Comparison of ENCODE assay signal across 1 cellular context in the genomic region with DNA sequence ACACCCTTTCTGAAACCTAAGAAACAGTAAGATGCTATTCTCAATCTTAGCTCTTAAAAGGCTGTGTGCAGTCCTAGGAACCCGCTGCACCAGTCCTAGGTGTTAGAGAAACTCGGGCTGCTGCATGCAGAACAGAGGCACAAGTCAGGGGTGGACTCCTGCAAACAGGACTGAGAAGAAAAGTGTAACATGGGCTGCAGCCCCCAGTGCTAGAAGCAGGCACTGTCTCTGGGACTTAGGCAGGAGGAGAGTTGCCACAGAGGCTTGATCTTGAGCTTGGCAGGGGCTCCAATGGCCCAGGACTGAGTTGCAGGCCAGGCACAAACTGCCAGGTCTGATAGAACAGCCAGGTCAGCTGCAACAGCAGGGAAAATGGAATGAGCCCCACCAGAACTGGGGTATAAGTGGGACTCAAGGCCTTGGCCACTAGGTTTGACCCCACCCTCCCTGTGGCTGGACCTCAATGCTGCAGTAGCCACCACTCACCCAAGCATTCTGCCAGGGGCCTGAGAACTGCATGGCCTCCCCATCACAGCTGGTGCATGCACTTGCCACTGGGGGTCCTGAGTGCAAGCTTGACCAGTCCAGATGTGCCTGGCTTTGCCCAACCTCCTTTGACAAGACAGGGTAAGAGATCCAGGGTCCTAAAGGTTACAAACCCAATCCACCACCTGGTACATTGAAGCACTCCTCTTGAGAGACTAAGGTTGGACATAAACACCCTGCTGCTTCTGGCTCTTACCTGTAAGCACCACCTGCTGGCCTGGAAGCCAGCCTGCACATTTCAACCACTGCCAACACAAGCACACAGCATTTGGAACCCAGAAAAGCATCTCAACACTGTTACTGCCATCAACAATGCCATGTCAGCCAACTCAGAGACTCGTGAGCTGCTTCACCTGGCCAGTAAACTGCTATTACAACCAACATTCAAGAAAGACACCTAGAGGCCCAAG.
TF ChIP-seq lines count a peak whose summit lies in the region.

No MANE protein-coding gene starts in this region.

TF ChIP-seq in GM12878, 131 proteins besides CTCF, POLR2A, EP300 and RAD21 (continued from another document):
- TF ChIP-seq, protein P1, sequence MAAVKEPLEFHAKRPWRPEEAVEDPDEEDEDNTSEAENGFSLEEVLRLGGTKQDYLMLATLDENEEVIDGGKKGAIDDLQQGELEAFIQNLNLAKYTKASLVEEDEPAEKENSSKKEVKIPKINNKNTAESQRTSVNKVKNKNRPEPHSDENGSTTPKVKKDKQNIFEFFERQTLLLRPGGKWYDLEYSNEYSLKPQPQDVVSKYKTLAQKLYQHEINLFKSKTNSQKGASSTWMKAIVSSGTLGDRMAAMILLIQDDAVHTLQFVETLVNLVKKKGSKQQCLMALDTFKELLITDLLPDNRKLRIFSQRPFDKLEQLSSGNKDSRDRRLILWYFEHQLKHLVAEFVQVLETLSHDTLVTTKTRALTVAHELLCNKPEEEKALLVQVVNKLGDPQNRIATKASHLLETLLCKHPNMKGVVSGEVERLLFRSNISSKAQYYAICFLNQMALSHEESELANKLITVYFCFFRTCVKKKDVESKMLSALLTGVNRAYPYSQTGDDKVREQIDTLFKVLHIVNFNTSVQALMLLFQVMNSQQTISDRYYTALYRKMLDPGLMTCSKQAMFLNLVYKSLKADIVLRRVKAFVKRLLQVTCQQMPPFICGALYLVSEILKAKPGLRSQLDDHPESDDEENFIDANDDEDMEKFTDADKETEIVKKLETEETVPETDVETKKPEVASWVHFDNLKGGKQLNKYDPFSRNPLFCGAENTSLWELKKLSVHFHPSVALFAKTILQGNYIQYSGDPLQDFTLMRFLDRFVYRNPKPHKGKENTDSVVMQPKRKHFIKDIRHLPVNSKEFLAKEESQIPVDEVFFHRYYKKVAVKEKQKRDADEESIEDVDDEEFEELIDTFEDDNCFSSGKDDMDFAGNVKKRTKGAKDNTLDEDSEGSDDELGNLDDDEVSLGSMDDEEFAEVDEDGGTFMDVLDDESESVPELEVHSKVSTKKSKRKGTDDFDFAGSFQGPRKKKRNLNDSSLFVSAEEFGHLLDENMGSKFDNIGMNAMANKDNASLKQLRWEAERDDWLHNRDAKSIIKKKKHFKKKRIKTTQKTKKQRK (IDR thresholded peaks at IDR 0.05; ENCODE audit: low read depth, low read length), result no peak
- TF ChIP-seq, protein P2, sequence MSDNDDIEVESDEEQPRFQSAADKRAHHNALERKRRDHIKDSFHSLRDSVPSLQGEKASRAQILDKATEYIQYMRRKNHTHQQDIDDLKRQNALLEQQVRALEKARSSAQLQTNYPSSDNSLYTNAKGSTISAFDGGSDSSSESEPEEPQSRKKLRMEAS (IDR thresholded peaks at IDR 0.05; ENCODE audit: low read depth, low read length), result no peak
- TF ChIP-seq, protein P3, sequence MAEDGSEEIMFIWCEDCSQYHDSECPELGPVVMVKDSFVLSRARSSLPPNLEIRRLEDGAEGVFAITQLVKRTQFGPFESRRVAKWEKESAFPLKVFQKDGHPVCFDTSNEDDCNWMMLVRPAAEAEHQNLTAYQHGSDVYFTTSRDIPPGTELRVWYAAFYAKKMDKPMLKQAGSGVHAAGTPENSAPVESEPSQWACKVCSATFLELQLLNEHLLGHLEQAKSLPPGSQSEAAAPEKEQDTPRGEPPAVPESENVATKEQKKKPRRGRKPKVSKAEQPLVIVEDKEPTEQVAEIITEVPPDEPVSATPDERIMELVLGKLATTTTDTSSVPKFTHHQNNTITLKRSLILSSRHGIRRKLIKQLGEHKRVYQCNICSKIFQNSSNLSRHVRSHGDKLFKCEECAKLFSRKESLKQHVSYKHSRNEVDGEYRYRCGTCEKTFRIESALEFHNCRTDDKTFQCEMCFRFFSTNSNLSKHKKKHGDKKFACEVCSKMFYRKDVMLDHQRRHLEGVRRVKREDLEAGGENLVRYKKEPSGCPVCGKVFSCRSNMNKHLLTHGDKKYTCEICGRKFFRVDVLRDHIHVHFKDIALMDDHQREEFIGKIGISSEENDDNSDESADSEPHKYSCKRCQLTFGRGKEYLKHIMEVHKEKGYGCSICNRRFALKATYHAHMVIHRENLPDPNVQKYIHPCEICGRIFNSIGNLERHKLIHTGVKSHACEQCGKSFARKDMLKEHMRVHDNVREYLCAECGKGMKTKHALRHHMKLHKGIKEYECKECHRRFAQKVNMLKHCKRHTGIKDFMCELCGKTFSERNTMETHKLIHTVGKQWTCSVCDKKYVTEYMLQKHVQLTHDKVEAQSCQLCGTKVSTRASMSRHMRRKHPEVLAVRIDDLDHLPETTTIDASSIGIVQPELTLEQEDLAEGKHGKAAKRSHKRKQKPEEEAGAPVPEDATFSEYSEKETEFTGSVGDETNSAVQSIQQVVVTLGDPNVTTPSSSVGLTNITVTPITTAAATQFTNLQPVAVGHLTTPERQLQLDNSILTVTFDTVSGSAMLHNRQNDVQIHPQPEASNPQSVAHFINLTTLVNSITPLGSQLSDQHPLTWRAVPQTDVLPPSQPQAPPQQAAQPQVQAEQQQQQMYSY (CRISPR knock-in tag; IDR thresholded peaks at IDR 0.05), result no peak
- TF ChIP-seq CREM (IDR thresholded peaks at IDR 0.05; ENCODE audit: low read depth) (no peak), NFIC (IDR thresholded peaks at IDR 0.05; ENCODE audit: low read depth, low read length) (no peak)
